ENCODE assay signal across 18 cellular contexts in genomic region chr9:123469231-123469630, GRCh38.
"Had no signal": no experiment of that assay in that cellular context is flagged by ENCODE, and none has a peak within 500 bp of the region (broad histone marks: within the 10 kb centered on the region; RNA-seq: fewer than 3 reads in every experiment).

No MANE protein-coding gene starts in this region.

- H3K36me3 Mint-ChIP-seq: activated CD8-positive, alpha-beta memory T cell treated with anti-CD3 and anti-CD28 coated beads, Interleukin-2, amount 10 ng/mL, durations not matched to agents 7 days and 5 days; activated naive CD8-positive, alpha-beta T cell treated with anti-CD3 and anti-CD28 coated beads for 36 hours; WTC11 had no signal

- H3K9ac ChIP-seq: KMS-11 had no signal

- ATAC-seq: activated CD8-positive, alpha-beta memory T cell treated with anti-CD3 and anti-CD28 coated beads, Interleukin-2, amount 10 ng/mL, durations not matched to agents 7 days and 5 days; T-helper 17 cell had no signal

- H3K4me3 Mint-ChIP-seq: activated CD8-positive, alpha-beta memory T cell treated with anti-CD3 and anti-CD28 coated beads, Interleukin-2, amount 10 ng/mL, durations not matched to agents 7 days and 5 days; activated naive CD8-positive, alpha-beta T cell treated with anti-CD3 and anti-CD28 coated beads for 36 hours; activated T-cell treated with anti-CD3 and anti-CD28 coated beads, Interleukin-2, amount 50 U/mL, for 24 hours; T-helper 17 cell; WTC11 had no signal

- H3K4me2 ChIP-seq: KMS-11 had no signal

- DNase-seq: activated CD4-positive, alpha-beta T cell treated with anti-CD3 and anti-CD28 coated beads for 48 hours; activated CD4-positive, alpha-beta T cell treated with anti-CD3 and anti-CD28 coated beads, Interleukin-2, amount 50 U/mL, for 48 hours; activated CD4-positive, CD25-positive, alpha-beta regulatory T cell treated with anti-CD3 and anti-CD28 coated beads, Interleukin-2, amount 50 U/mL, for 72 hours; activated CD8-positive, alpha-beta memory T cell treated with anti-CD3 and anti-CD28 coated beads, Interleukin-2, amount 10 ng/mL, durations not matched to agents 7 days and 5 days; activated effector memory CD4-positive, alpha-beta T cell treated with anti-CD3 and anti-CD28 coated beads, Interleukin-2, amount 50 U/mL, for 16 hours; activated naive CD4-positive, alpha-beta T cell treated with Interleukin-2 at 50 U/mL for 16 hours; activated naive CD8-positive, alpha-beta T cell treated with anti-CD3 and anti-CD28 coated beads for 36 hours; activated T-cell treated with anti-CD3 and anti-CD28 coated beads, Interleukin-2, amount 50 U/mL, for 24 hours; NCI-H1092; NCI-H1930; NCI-H2171; NCI-H2227 treated with DMSO at 0.1 percent for 48 hours; NCI-H774; SIG-M5; T-helper 17 cell; T-helper 9 cell had no signal

- H3K4me1 Mint-ChIP-seq: activated CD8-positive, alpha-beta memory T cell treated with anti-CD3 and anti-CD28 coated beads, Interleukin-2, amount 10 ng/mL, durations not matched to agents 7 days and 5 days; activated naive CD8-positive, alpha-beta T cell treated with anti-CD3 and anti-CD28 coated beads for 36 hours; T-helper 17 cell had no signal

- H3K27ac ChIP-seq: KMS-11 had no signal

- H3K27ac Mint-ChIP-seq: activated CD8-positive, alpha-beta memory T cell treated with anti-CD3 and anti-CD28 coated beads, Interleukin-2, amount 10 ng/mL, durations not matched to agents 7 days and 5 days; activated naive CD8-positive, alpha-beta T cell treated with anti-CD3 and anti-CD28 coated beads for 36 hours; activated T-cell treated with anti-CD3 and anti-CD28 coated beads, Interleukin-2, amount 50 U/mL, for 24 hours; T-helper 17 cell; WTC11 had no signal

- H3K9me3 Mint-ChIP-seq: activated naive CD8-positive, alpha-beta T cell treated with anti-CD3 and anti-CD28 coated beads for 36 hours; activated T-cell treated with anti-CD3 and anti-CD28 coated beads, Interleukin-2, amount 50 U/mL, for 24 hours; WTC11 had no signal

- H3K27me3 Mint-ChIP-seq: activated CD8-positive, alpha-beta memory T cell treated with anti-CD3 and anti-CD28 coated beads, Interleukin-2, amount 10 ng/mL, durations not matched to agents 7 days and 5 days; activated naive CD8-positive, alpha-beta T cell treated with anti-CD3 and anti-CD28 coated beads for 36 hours; activated T-cell treated with anti-CD3 and anti-CD28 coated beads, Interleukin-2, amount 50 U/mL, for 24 hours; T-helper 17 cell had no signal
